In the genomic region with DNA sequence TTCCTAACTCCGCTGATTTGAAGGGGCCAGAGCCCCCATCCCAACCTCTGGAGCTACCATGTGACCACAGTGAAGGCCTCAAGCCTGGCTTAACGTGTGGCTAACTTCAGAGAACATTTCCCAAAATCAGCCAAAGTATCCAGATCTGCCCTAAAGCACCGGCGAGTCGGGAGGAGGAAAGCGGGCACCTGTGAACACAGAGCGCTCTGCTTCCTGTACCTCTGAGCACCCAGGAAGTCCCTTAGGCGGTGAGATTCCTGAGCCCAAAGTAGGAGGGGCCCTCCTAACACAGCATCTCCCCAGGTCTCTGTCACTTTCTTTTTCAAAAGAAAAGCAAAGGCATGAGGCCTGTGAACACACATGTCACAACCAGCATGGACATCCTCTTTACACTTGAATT, we compare ENCODE assay signal across 8 cellular contexts. TPM values are rescaled to one million over a fixed set of nuclear protein-coding genes. Genes with fewer than 3 reads are reported as not detected.
DNase-seq lines count a peak whose midpoint lies in the region; TF ChIP-seq lines count a peak whose summit lies in the region.

No MANE protein-coding gene starts in this region.

- H3K4me1 ChIP-seq in mucosa of stomach (ENCODE audit: control insufficient read depth, insufficient read depth, low read length), result peaks cover 12% of the 10 kb centered on the region
- peaks cover 9 to 37% (median 24%) of the 10 kb centered on the region in 5 donors for H3K4me1 ChIP-seq in subcutaneous abdominal adipose tissue (ENCODE audit: control insufficient read depth in 5 of 5, insufficient read depth in 5 of 5, low read length in 5 of 5)
- H3K4me1 ChIP-seq in A673 (ENCODE audit: insufficient read depth, low read length, poor library complexity, severe bottlenecking), result no peaks in the 10 kb centered on the region

- DNase-seq in A673 (ENCODE audit: low spot score) (no peak), HuH-7 (ENCODE audit: low spot score) (no peak), superior temporal gyrus (ENCODE audit: extremely low spot score) (no peak), NCI-H1048 (lab: John Stamatoyannopoulos, UW) (no peak)

- H3K9me3 Mint-ChIP-seq in T-helper 1 cell treated with Interleukin-12 subunit alpha and Interleukin-12 subunit beta and Interleukin-4 antibody, amounts not matched to agents 30 μg/mL and 1 μg/mL, for 36 hours, result no peaks in the 10 kb centered on the region
- no peaks in the 10 kb centered on the region for H3K9me3 Mint-ChIP-seq in activated naive CD4-positive, alpha-beta T cell treated with anti-CD3 and anti-CD28 coated beads, Interleukin-2, amount 50 U/mL, for 24 hours

- peak overlapping the region; percentile 48 for H3K9ac ChIP-seq in mucosa of stomach (ENCODE audit: low read length)
- no peak overlapping the region for H3K9ac ChIP-seq in subcutaneous abdominal adipose tissue (ENCODE audit: low read length in 5 of 5)

- no peak for TF ChIP-seq CTCF in A673 (conservative IDR thresholded peaks at IDR 0.05; ENCODE audit: low read depth, low read length)

- no peaks in the 10 kb centered on the region for H3K36me3 ChIP-seq in mucosa of stomach (ENCODE audit: control insufficient read depth, insufficient read depth, low read length)
- H3K36me3 ChIP-seq in subcutaneous abdominal adipose tissue (ENCODE audit: control insufficient read depth in 5 of 5, insufficient read depth in 5 of 5, low read length in 5 of 5), result peaks cover 0 to 1% (median 0%) of the 10 kb centered on the region in 5 donors
- no peaks in the 10 kb centered on the region for H3K36me3 ChIP-seq in A673 (ENCODE audit: insufficient read depth, low read length, poor library complexity, severe bottlenecking)

- POLR2A ChIA-PET in A673 (lab: Charles Lee; ENCODE audit: low non-redundant PET), result no interaction called here

- H3K4me1 Mint-ChIP-seq in T-helper 1 cell treated with Interleukin-12 subunit alpha and Interleukin-12 subunit beta and Interleukin-4 antibody, amounts not matched to agents 30 μg/mL and 1 μg/mL, for 36 hours (ENCODE audit: low read depth), result peaks cover 68% of the 10 kb centered on the region
- H3K4me1 Mint-ChIP-seq in activated naive CD4-positive, alpha-beta T cell treated with anti-CD3 and anti-CD28 coated beads, Interleukin-2, amount 50 U/mL, for 24 hours, result peaks cover 77% of the 10 kb centered on the region

- peak overlapping the region; percentile 97 for H3K4me3 Mint-ChIP-seq in T-helper 1 cell treated with Interleukin-12 subunit alpha and Interleukin-12 subunit beta and Interleukin-4 antibody, amounts not matched to agents 30 μg/mL and 1 μg/mL, for 36 hours
- H3K4me3 Mint-ChIP-seq in activated naive CD4-positive, alpha-beta T cell treated with anti-CD3 and anti-CD28 coated beads, Interleukin-2, amount 50 U/mL, for 24 hours, result peak overlapping the region; percentile 92

- H3K27me3 ChIP-seq in mucosa of stomach (ENCODE audit: control insufficient read depth, insufficient read depth, low read length), result no peaks in the 10 kb centered on the region
- H3K27me3 ChIP-seq in subcutaneous abdominal adipose tissue (ENCODE audit: control insufficient read depth in 5 of 5, insufficient read depth in 4 of 5, low read length in 5 of 5), result no peaks in the 10 kb centered on the region
- no peaks in the 10 kb centered on the region for H3K27me3 ChIP-seq in A673 (replicated peaks; ENCODE audit: insufficient read depth, low read depth, low read length, poor library complexity)

- BruUV-seq in A673 (replicated peaks; lab: Mats Ljungman, UMichigan), result no TSS peak

- CTCF ChIA-PET in A673 (lab: Charles Lee), result no interaction called here

- peak overlapping the region; percentile 93 for H3K27ac Mint-ChIP-seq in T-helper 1 cell treated with Interleukin-12 subunit alpha and Interleukin-12 subunit beta and Interleukin-4 antibody, amounts not matched to agents 30 μg/mL and 1 μg/mL, for 36 hours
- H3K27ac Mint-ChIP-seq in activated naive CD4-positive, alpha-beta T cell treated with anti-CD3 and anti-CD28 coated beads, Interleukin-2, amount 50 U/mL, for 24 hours, result peak overlapping the region; percentile 94

- no peaks in the 10 kb centered on the region for H3K27me3 Mint-ChIP-seq in T-helper 1 cell treated with Interleukin-12 subunit alpha and Interleukin-12 subunit beta and Interleukin-4 antibody, amounts not matched to agents 30 μg/mL and 1 μg/mL, for 36 hours (ENCODE audit: low read depth)
- H3K27me3 Mint-ChIP-seq in activated naive CD4-positive, alpha-beta T cell treated with anti-CD3 and anti-CD28 coated beads, Interleukin-2, amount 50 U/mL, for 24 hours, result no peaks in the 10 kb centered on the region

- intact Hi-C loops in A673 (cut with micrococcal nuclease; ENCODE audit: unreplicated experiment), result loop anchor here (10.0 kb wide), 2 partner anchors 1099 to 1359 kb away; no protein-coding TSS in a partner anchor

- no peak overlapping the region for H3K4me3 ChIP-seq in mucosa of stomach (ENCODE audit: low read length)
- H3K4me3 ChIP-seq in subcutaneous abdominal adipose tissue (ENCODE audit: low read depth in 1 of 5, low read length in 5 of 5), result peak overlapping the region in 4 of 5 donors; percentile 62 to 81 (median 64)
- H3K4me3 ChIP-seq in A673 (ENCODE audit: low read depth, low read length, poor library complexity, severe bottlenecking), result no peak overlapping the region

- H3K27ac ChIP-seq in subcutaneous abdominal adipose tissue (ENCODE audit: low read depth, low read length), result no peak overlapping the region
- H3K27ac ChIP-seq in A673 (ENCODE audit: low read depth, low read length, poor library complexity, severe bottlenecking), result no peak overlapping the region

- H3K36me3 Mint-ChIP-seq in T-helper 1 cell treated with Interleukin-12 subunit alpha and Interleukin-12 subunit beta and Interleukin-4 antibody, amounts not matched to agents 30 μg/mL and 1 μg/mL, for 36 hours (ENCODE audit: low read depth), result peaks cover 11% of the 10 kb centered on the region
- no peaks in the 10 kb centered on the region for H3K36me3 Mint-ChIP-seq in activated naive CD4-positive, alpha-beta T cell treated with anti-CD3 and anti-CD28 coated beads, Interleukin-2, amount 50 U/mL, for 24 hours

- H3K9me3 ChIP-seq in mucosa of stomach (ENCODE audit: control insufficient read depth, low read length) (no peaks in the 10 kb centered on the region), subcutaneous abdominal adipose tissue (ENCODE audit: control insufficient read depth in 5 of 5, low read length in 5 of 5) (no peaks in the 10 kb centered on the region), A673 (ENCODE audit: low read depth, low read length, poor library complexity, severe bottlenecking) (no peaks in the 10 kb centered on the region)

RNA-seq across cellular contexts. Expression of gene EIF4E3, which starts 0.9 kb away (rescaled TPM):
- 3.1 and 4.6 TPM in 2 replicates for total RNA-seq in A673 (2021)

RNA-seq across cellular contexts. Expression of gene GPR27, which starts 27.5 kb away (rescaled TPM):
- 6.4 and 8.1 TPM in 2 replicates for total RNA-seq in A673 (2021)

RNA-seq across cellular contexts. Expression of gene PROK2, which starts 58.8 kb away (rescaled TPM):
- 1.2 and 1.6 TPM in 2 replicates for total RNA-seq in A673 (2021)

Comparison
In these comparisons a context has a peak if more than half of its experiments do, and no peak if none do; other contexts are left out.
1. H3K4me3 ChIP-seq: peak in subcutaneous abdominal adipose tissue (4 of 5); none in mucosa of stomach (single experiment) and A673 (single experiment).